Comparison of ENCODE assay signal across 3 cellular contexts in the genomic region with DNA sequence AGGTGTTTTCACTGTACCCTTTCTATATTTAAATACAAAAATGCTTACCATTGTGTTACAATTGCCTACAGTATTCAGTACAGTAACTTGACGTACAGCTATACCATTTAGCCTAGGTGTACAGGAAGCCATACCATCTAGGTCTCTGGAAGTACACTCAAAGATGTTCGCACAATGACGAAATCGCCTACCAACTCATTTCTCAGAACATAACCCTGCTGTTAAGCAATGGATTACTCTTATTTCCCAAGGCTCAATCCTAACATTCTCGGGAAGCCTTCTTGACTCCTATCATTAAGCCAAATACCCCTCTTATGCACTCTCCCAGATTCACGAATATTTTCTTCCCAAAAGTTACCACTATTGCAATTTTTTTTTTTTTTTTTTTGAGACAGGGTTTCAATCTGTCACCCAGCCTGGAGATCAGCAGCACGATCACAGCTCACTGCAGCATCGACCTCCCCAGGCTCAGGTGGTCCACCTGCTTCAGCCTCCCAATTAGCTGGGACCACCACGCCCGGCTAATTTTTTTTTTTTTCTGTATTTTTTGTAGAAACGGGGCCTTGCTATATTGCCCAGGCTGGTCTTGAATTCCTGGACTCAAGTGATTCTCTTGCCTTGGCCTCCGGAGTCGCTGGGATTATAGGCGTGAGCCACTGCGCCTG.
A peak's percentile ranks its signal among the peaks of the same experiment; 100 is the strongest.
TF ChIP-seq lines count a peak whose summit lies in the region.

No MANE protein-coding gene starts in this region.

TF ChIP-seq in IMR-90, 13 proteins besides CTCF, POLR2A, EP300 and RAD21:
- no peak for TF ChIP-seq RFX5 (IDR thresholded peaks at IDR 0.05; ENCODE audit: low read depth, low read length)
- TF ChIP-seq, protein P1, sequence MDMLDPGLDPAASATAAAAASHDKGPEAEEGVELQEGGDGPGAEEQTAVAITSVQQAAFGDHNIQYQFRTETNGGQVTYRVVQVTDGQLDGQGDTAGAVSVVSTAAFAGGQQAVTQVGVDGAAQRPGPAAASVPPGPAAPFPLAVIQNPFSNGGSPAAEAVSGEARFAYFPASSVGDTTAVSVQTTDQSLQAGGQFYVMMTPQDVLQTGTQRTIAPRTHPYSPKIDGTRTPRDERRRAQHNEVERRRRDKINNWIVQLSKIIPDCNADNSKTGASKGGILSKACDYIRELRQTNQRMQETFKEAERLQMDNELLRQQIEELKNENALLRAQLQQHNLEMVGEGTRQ (IDR thresholded peaks at IDR 0.05; ENCODE audit: low read depth, low read length): no peak

TF ChIP-seq in GM12878, 131 proteins besides CTCF, POLR2A, EP300 and RAD21:
- TF ChIP-seq IRF4 (IDR thresholded peaks at IDR 0.05; ENCODE audit: low read depth, low read length) (no peak), IKZF2 (IDR thresholded peaks at IDR 0.05) (0 out of 4 replicates have a peak, but pooled peaks of 1 of the 2 experiments have one; percentile 4), ZNF274 (IDR thresholded peaks at IDR 0.05; ENCODE audit: insufficient read depth, insufficient read length) (no peak)

TF ChIP-seq in neural cell, 6 proteins besides CTCF, POLR2A, EP300 and RAD21:
- TF ChIP-seq, protein P2, sequence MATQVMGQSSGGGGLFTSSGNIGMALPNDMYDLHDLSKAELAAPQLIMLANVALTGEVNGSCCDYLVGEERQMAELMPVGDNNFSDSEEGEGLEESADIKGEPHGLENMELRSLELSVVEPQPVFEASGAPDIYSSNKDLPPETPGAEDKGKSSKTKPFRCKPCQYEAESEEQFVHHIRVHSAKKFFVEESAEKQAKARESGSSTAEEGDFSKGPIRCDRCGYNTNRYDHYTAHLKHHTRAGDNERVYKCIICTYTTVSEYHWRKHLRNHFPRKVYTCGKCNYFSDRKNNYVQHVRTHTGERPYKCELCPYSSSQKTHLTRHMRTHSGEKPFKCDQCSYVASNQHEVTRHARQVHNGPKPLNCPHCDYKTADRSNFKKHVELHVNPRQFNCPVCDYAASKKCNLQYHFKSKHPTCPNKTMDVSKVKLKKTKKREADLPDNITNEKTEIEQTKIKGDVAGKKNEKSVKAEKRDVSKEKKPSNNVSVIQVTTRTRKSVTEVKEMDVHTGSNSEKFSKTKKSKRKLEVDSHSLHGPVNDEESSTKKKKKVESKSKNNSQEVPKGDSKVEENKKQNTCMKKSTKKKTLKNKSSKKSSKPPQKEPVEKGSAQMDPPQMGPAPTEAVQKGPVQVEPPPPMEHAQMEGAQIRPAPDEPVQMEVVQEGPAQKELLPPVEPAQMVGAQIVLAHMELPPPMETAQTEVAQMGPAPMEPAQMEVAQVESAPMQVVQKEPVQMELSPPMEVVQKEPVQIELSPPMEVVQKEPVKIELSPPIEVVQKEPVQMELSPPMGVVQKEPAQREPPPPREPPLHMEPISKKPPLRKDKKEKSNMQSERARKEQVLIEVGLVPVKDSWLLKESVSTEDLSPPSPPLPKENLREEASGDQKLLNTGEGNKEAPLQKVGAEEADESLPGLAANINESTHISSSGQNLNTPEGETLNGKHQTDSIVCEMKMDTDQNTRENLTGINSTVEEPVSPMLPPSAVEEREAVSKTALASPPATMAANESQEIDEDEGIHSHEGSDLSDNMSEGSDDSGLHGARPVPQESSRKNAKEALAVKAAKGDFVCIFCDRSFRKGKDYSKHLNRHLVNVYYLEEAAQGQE (IDR thresholded peaks at IDR 0.05; ENCODE audit: borderline replicate concordance): no peak
- TF ChIP-seq POLR2AphosphoS5 (IDR thresholded peaks at IDR 0.05) (no peak), TAF1 (IDR thresholded peaks at IDR 0.05; ENCODE audit: low read depth) (no peak), SMC3 (conservative IDR thresholded peaks at IDR 0.05; ENCODE audit: poor library complexity) (no peak)
